Comparison of ENCODE assay signal across 11 cellular contexts in genomic region chr7:143354376-143354775, GRCh38. TPM values are rescaled to one million over a fixed set of nuclear protein-coding genes. Genes with fewer than 3 reads are reported as not detected.
"Had no signal": no experiment of that assay in that cellular context is flagged by ENCODE, and none has a peak within 500 bp of the region (broad histone marks: within the 10 kb centered on the region; RNA-seq: fewer than 3 reads in every experiment).

No MANE protein-coding gene starts in this region.

- H3K9me3 ChIP-seq: HAP-1 had no signal

- H2AFZ ChIP-seq: GM23248 had no signal

- H3K36me3 Mint-ChIP-seq: IgD-negative memory B cell had no signal

- H3K4me3 Mint-ChIP-seq: HFFc6, IgD-negative memory B cell had no signal

- H3K27ac Mint-ChIP-seq: HFFc6 had no signal

- H3K27ac ChIP-seq: GM23248, HL-60 had no signal

- H3K36me3 ChIP-seq: HAP-1 had no signal

- DNase-seq: GM23248, GOT3, H7, HFFc6 had no signal

- H3K9me3 Mint-ChIP-seq: HFFc6 had no signal

- H3K4me3 ChIP-seq: GM23248, HAP-1 had no signal

- H3K4me1 ChIP-seq: HAP-1 had no signal

- ATAC-seq: HCT116, HepG2 had no signal

RNA-seq across cellular contexts. Expression of gene CLCN1, which starts 38.5 kb away (rescaled TPM):
- total RNA-seq: GM23248, H4, HepG2, HFFc6, HT1080 had no signal

RNA-seq across cellular contexts. Expression of gene EPHA1, which starts 54.3 kb away (rescaled TPM):
- total RNA-seq: GM23248, H4, HFFc6 had no signal
